21 cellular contexts compared by ENCODE assay signal in genomic region chr14:95341564-95341963, GRCh38.
"Had no signal": no experiment of that assay in that cellular context is flagged by ENCODE, and none has a peak within 500 bp of the region (broad histone marks: within the 10 kb centered on the region; RNA-seq: fewer than 3 reads in every experiment).

No MANE protein-coding gene starts in this region.

- H3K4me3 ChIP-seq: ascending aorta, psoas muscle, right lobe of liver, smooth muscle cell had no signal

- FAIRE-seq: bronchial epithelial cell had no signal

- H3K4me3 Mint-ChIP-seq: dendritic cell treated with granulocyte-macrophage colony-stimulating factor and Interleukin-4, amounts not matched to agents 40 ng/mL and 50 ng/mL, for 4 days; effector memory CD8-positive, alpha-beta T cell; naive B cell; neural crest cell; stimulated activated memory B cell treated with anti-CD40 and anti-IgM and Interleukin-4, amounts not matched to agents 10 μg/mL and 1 μg/mL and 100 μg/mL, for 72 hours; T-helper 17 cell had no signal

- DNase-seq: activated CD4-positive, alpha-beta T cell treated with anti-CD3 and anti-CD28 coated beads for 1 hour; activated CD8-positive, alpha-beta memory T cell treated with anti-CD3 and anti-CD28 coated beads for 24 hours; activated CD8-positive, alpha-beta memory T cell treated with anti-CD3 and anti-CD28 coated beads, Interleukin-2, amount 50 U/mL, for 48 hours; activated effector memory CD4-positive, alpha-beta T cell treated with anti-CD3 and anti-CD28 coated beads, Interleukin-2, amount 50 U/mL, for 16 hours; activated naive CD4-positive, alpha-beta T cell treated with anti-CD3 and anti-CD28 coated beads, Interleukin-2, amount 50 U/mL, for 16 hours; activated T-cell treated with anti-CD3 and anti-CD28 coated beads, Interleukin-2, amount 50 U/mL, for 48 hours; effector memory CD8-positive, alpha-beta T cell; hippocampal formation; islet precursor cell; naive B cell; psoas muscle; stimulated activated CD4-positive, alpha-beta T cell treated with anti-CD3 and anti-CD28 coated beads, Interleukin-4, amount 100 ng/mL, for 4 hours; T-helper 17 cell; WERI-Rb-1 had no signal

- H3K27ac ChIP-seq: ascending aorta, psoas muscle, WERI-Rb-1 had no signal

- H3K9me3 ChIP-seq: ascending aorta, psoas muscle, right lobe of liver had no signal

- H3K36me3 ChIP-seq: ascending aorta, right lobe of liver, WERI-Rb-1 had no signal

- H3K4me1 ChIP-seq: ascending aorta had no signal

- H3K4me1 Mint-ChIP-seq: neural crest cell, T-helper 17 cell had no signal

- H3K27me3 ChIP-seq: ascending aorta, right lobe of liver had no signal

- H3K36me3 Mint-ChIP-seq: naive B cell; stimulated activated memory B cell treated with anti-CD40 and anti-IgM and Interleukin-4, amounts not matched to agents 10 μg/mL and 1 μg/mL and 100 μg/mL, for 72 hours had no signal

- H3K27ac Mint-ChIP-seq: dendritic cell treated with granulocyte-macrophage colony-stimulating factor and Interleukin-4, amounts not matched to agents 40 ng/mL and 50 ng/mL, for 4 days; effector memory CD8-positive, alpha-beta T cell; stimulated activated memory B cell treated with anti-CD40 and anti-IgM and Interleukin-4, amounts not matched to agents 10 μg/mL and 1 μg/mL and 100 μg/mL, for 72 hours; T-helper 17 cell had no signal

- H3K9me3 Mint-ChIP-seq: dendritic cell treated with granulocyte-macrophage colony-stimulating factor and Interleukin-4, amounts not matched to agents 40 ng/mL and 50 ng/mL, for 4 days; effector memory CD8-positive, alpha-beta T cell; neural crest cell had no signal

- ATAC-seq: effector memory CD8-positive, alpha-beta T cell; psoas muscle; stimulated activated memory B cell treated with anti-CD40 and anti-IgM and Interleukin-4, amounts not matched to agents 10 μg/mL and 1 μg/mL and 100 μg/mL, for 72 hours; T-helper 17 cell had no signal
